Comparison of ENCODE assay signal across 26 cellular contexts in genomic region chr7:37229381-37229780, GRCh38.
"Had no signal": no experiment of that assay in that cellular context is flagged by ENCODE, and none has a peak within 500 bp of the region (broad histone marks: within the 10 kb centered on the region; RNA-seq: fewer than 3 reads in every experiment).

No MANE protein-coding gene starts in this region.

- ATAC-seq: activated CD8-positive, alpha-beta memory T cell treated with anti-CD3 and anti-CD28 coated beads, Interleukin-2, amount 10 ng/mL, durations not matched to agents 7 days and 5 days; activated naive CD8-positive, alpha-beta T cell treated with anti-CD3 and anti-CD28 coated beads, Interleukin-2, amount 50 U/mL, for 24 hours; K562; Panc1 had no signal

- H3K27me3 Mint-ChIP-seq: activated CD4-positive, alpha-beta memory T cell treated with anti-CD3 and anti-CD28 coated beads, Interleukin-2, amount 10 ng/mL, durations not matched to agents 7 days and 5 days; activated CD8-positive, alpha-beta memory T cell treated with anti-CD3 and anti-CD28 coated beads, Interleukin-2, amount 10 ng/mL, durations not matched to agents 7 days and 5 days; activated naive CD4-positive, alpha-beta T cell treated with anti-CD3 and anti-CD28 coated beads, Interleukin-2, amount 10 ng/mL, durations not matched to agents 7 days and 5 days; activated naive CD8-positive, alpha-beta T cell; activated naive CD8-positive, alpha-beta T cell treated with anti-CD3 and anti-CD28 coated beads, Interleukin-2, amount 50 U/mL, for 24 hours had no signal

- H3K27ac Mint-ChIP-seq: activated CD4-positive, alpha-beta memory T cell treated with anti-CD3 and anti-CD28 coated beads, Interleukin-2, amount 10 ng/mL, durations not matched to agents 7 days and 5 days; activated CD8-positive, alpha-beta memory T cell treated with anti-CD3 and anti-CD28 coated beads, Interleukin-2, amount 10 ng/mL, durations not matched to agents 7 days and 5 days; activated naive CD4-positive, alpha-beta T cell treated with anti-CD3 and anti-CD28 coated beads, Interleukin-2, amount 10 ng/mL, durations not matched to agents 7 days and 5 days; activated naive CD8-positive, alpha-beta T cell; activated naive CD8-positive, alpha-beta T cell treated with anti-CD3 and anti-CD28 coated beads, Interleukin-2, amount 50 U/mL, for 24 hours had no signal

- H3K9me3 ChIP-seq: SJSA1 had no signal

- H3K4me3 Mint-ChIP-seq: activated CD4-positive, alpha-beta memory T cell treated with anti-CD3 and anti-CD28 coated beads, Interleukin-2, amount 10 ng/mL, durations not matched to agents 7 days and 5 days; activated CD8-positive, alpha-beta memory T cell treated with anti-CD3 and anti-CD28 coated beads, Interleukin-2, amount 10 ng/mL, durations not matched to agents 7 days and 5 days; activated naive CD4-positive, alpha-beta T cell treated with anti-CD3 and anti-CD28 coated beads, Interleukin-2, amount 10 ng/mL, durations not matched to agents 7 days and 5 days; activated naive CD8-positive, alpha-beta T cell; activated naive CD8-positive, alpha-beta T cell treated with anti-CD3 and anti-CD28 coated beads, Interleukin-2, amount 50 U/mL, for 24 hours had no signal

- H3K27me3 ChIP-seq: cardiac muscle cell had no signal

- H3K4me1 ChIP-seq: SJSA1 had no signal

- H3K36me3 ChIP-seq: cardiac muscle cell, SJSA1, WERI-Rb-1 had no signal

- H3K4me3 ChIP-seq: cardiac muscle cell, K562, SJSA1 had no signal

- DNase-seq: activated CD4-positive, alpha-beta memory T cell treated with anti-CD3 and anti-CD28 coated beads, Interleukin-2, amount 10 ng/mL, durations not matched to agents 7 days and 5 days; activated CD4-positive, alpha-beta T cell treated with anti-CD3 and anti-CD28 coated beads for 1 hour; activated CD4-positive, alpha-beta T cell treated with anti-CD3 and anti-CD28 coated beads for 48 hours; activated CD4-positive, CD25-positive, alpha-beta regulatory T cell; activated CD8-positive, alpha-beta memory T cell treated with anti-CD3 and anti-CD28 coated beads for 24 hours; activated CD8-positive, alpha-beta memory T cell treated with anti-CD3 and anti-CD28 coated beads, Interleukin-2, amount 10 ng/mL, durations not matched to agents 7 days and 5 days; activated CD8-positive, alpha-beta memory T cell treated with anti-CD3 and anti-CD28 coated beads, Interleukin-2, amount 50 U/mL, for 48 hours; activated effector memory CD4-positive, alpha-beta T cell treated with Interleukin-2 at 50 U/mL for 16 hours; activated naive CD4-positive, alpha-beta T cell treated with anti-CD3 and anti-CD28 coated beads, Interleukin-2, amount 10 ng/mL, durations not matched to agents 7 days and 5 days; activated naive CD8-positive, alpha-beta T cell treated with anti-CD3 and anti-CD28 coated beads, Interleukin-2, amount 50 U/mL, for 24 hours; activated T-cell treated with anti-CD3 and anti-CD28 coated beads, Interleukin-2, amount 50 U/mL, for 48 hours; aorta; NCI-H1105; NCI-H1417 treated with DMSO at 0.1 percent for 48 hours; NCI-H187 treated with DMSO at 0.1 percent for 48 hours; NCI-H2081 treated with DMSO at 0.1 percent for 48 hours; NCI-H345; NCI-H524 treated with DMSO at 0.1 percent for 48 hours; SHP77; T1000; WERI-Rb-1 had no signal

- H3K9me3 Mint-ChIP-seq: activated CD4-positive, alpha-beta memory T cell treated with anti-CD3 and anti-CD28 coated beads, Interleukin-2, amount 10 ng/mL, durations not matched to agents 7 days and 5 days; activated naive CD4-positive, alpha-beta T cell treated with anti-CD3 and anti-CD28 coated beads, Interleukin-2, amount 10 ng/mL, durations not matched to agents 7 days and 5 days; activated naive CD8-positive, alpha-beta T cell treated with anti-CD3 and anti-CD28 coated beads, Interleukin-2, amount 50 U/mL, for 24 hours had no signal

- H3K27ac ChIP-seq: cardiac muscle cell, SJSA1, WERI-Rb-1 had no signal
